20 cellular contexts compared by ENCODE assay signal in the genomic region with DNA sequence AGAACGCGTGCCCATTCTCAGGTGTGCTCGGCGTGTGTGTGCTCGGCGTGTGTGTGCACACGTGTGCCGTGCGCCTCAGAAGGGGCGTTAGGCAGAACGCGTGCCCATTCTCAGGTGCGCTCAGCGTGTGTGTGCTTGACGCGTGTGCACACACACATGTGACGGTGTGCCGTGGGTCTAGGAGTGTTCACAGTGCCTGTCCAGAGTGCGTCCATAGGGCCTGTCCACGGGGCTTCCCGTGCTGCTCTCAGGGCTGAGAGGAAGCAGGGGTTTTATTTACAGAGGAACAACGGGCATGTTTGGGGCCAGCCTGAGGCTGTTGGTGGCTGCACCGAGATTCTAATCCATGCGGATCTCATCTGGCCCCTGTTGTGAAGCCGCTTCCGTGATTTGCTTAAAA. TPM values are rescaled to one million over a fixed set of nuclear protein-coding genes. Genes with fewer than 3 reads are reported as not detected.
A peak's percentile ranks its signal among the peaks of the same experiment; 100 is the strongest.
DNase-seq lines count a peak whose midpoint lies in the region; ATAC-seq, FAIRE-seq and TF ChIP-seq lines count a peak whose summit lies in the region.
"Had no signal": no experiment of that assay in that cellular context is flagged by ENCODE, and none has a peak within 500 bp of the region (broad histone marks: within the 10 kb centered on the region; RNA-seq: fewer than 3 reads in every experiment).

No MANE protein-coding gene starts in this region.

- H4K91ac ChIP-seq in neuronal stem cell (ENCODE audit: low read depth, low read length, poor library complexity): no peak overlapping the region

- H3K4ac ChIP-seq in neuronal stem cell (ENCODE audit: low read length): no peak overlapping the region

- CTCF ChIA-PET in activated CD8-positive, alpha-beta T cell treated with anti-CD3 and anti-CD28 coated beads for 36 hours (lab: Charles Lee): no interaction called here

- no peak overlapping the region for H2BK5ac ChIP-seq in neuronal stem cell (ENCODE audit: low read length)

- no peak overlapping the region for H2BK12ac ChIP-seq in neuronal stem cell (ENCODE audit: low read length)

- H3K27me3 ChIP-seq in heart left ventricle (no peaks in the 10 kb centered on the region), bronchial epithelial cell (ENCODE audit: control insufficient read depth, insufficient read depth, low read length) (no peaks in the 10 kb centered on the region), neuronal stem cell (ENCODE audit: control insufficient read depth in 3 of 3, insufficient read depth in 3 of 3, low read depth in 1 of 3, low read length in 3 of 3) (no peaks in the 10 kb centered on the region)
- H3K27me3 ChIP-seq: MG63 had no signal

- H2AFZ ChIP-seq in neuronal stem cell (ENCODE audit: low read length): no peak overlapping the region
- H2AFZ ChIP-seq: GM23338 had no signal

- H3K4me3 ChIP-seq in heart left ventricle: no peak overlapping the region
- H3K4me3 ChIP-seq in bronchial epithelial cell (ENCODE audit: low read depth, low read length): no peak overlapping the region
- H3K4me3 ChIP-seq in neuronal stem cell (ENCODE audit: low read length in 2 of 2): peak overlapping the region in 1 of 2 donors; percentile 62
- H3K4me3 ChIP-seq: A549, GM23338, MG63 had no signal

- FAIRE-seq in bronchial epithelial cell (lab: Jason Lieb, UNC): peak; percentile 62
- FAIRE-seq: A549, HepG2, RCC 7860 had no signal

- no peak overlapping the region for H4K8ac ChIP-seq in neuronal stem cell (ENCODE audit: low read depth, low read length)

- H3K9me3 ChIP-seq in heart left ventricle: no peaks in the 10 kb centered on the region
- H3K9me3 ChIP-seq in neuronal stem cell (replicated peaks in 1 of 2; ENCODE audit: control insufficient read depth in 2 of 2, insufficient read depth in 1 of 2, low read depth in 1 of 2, low read length in 2 of 2): no peaks in the 10 kb centered on the region
- H3K9me3 ChIP-seq: A549, MG63 had no signal

- no peak overlapping the region for H3K27ac Mint-ChIP-seq in activated CD8-positive, alpha-beta T cell treated with anti-CD3 and anti-CD28 coated beads for 36 hours
- H3K27ac Mint-ChIP-seq: CD4-positive, CD25-positive, alpha-beta regulatory T cell; HFFc6 had no signal

- H3K4me1 ChIP-seq in heart left ventricle: peaks cover 0 to 22% (median 9%) of the 10 kb centered on the region in 12 donors
- peaks cover 0 to 3% of the 10 kb centered on the region in 2 donors for H3K4me1 ChIP-seq in neuronal stem cell (ENCODE audit: control insufficient read depth in 2 of 2, insufficient read depth in 1 of 2, low read depth in 1 of 2, low read length in 2 of 2)
- H3K4me1 ChIP-seq: A549 had no signal

- no peak overlapping the region for H3K27ac ChIP-seq in heart left ventricle
- no peak overlapping the region for H3K27ac ChIP-seq in neuronal stem cell (replicated peaks; ENCODE audit: low read length)
- H3K27ac ChIP-seq: A549 had no signal

- H3K4me1 Mint-ChIP-seq in activated CD8-positive, alpha-beta T cell treated with anti-CD3 and anti-CD28 coated beads for 36 hours (ENCODE audit: low read depth): peaks cover 9% of the 10 kb centered on the region

- peak; percentile 65 for DNase-seq in cardiac septum (ENCODE audit: low spot score)
- no peak for DNase-seq in heart left ventricle
- DNase-seq in bronchial epithelial cell (ENCODE audit: low read depth): no peak
- DNase-seq in neuronal stem cell (ENCODE audit: low spot score): no peak
- DNase-seq in activated CD8-positive, alpha-beta T cell treated with anti-CD3 and anti-CD28 coated beads for 36 hours: no peak
- no peak for DNase-seq in GM13976 (ENCODE audit: low spot score)
- DNase-seq: CD4-positive, CD25-positive, alpha-beta regulatory T cell; DMS53; HFFc6; MG63; NCI-H1092 treated with DMSO at 0.1 percent for 48 hours; NCI-H1694 treated with DMSO at 0.1 percent for 48 hours; NCI-H2171 treated with DMSO at 0.1 percent for 48 hours; NCI-H510A treated with DMSO at 0.1 percent for 48 hours; SIG-M5 had no signal

- H3K27me3 Mint-ChIP-seq in activated CD8-positive, alpha-beta T cell treated with anti-CD3 and anti-CD28 coated beads for 36 hours: no peaks in the 10 kb centered on the region
- H3K27me3 Mint-ChIP-seq: CD4-positive, CD25-positive, alpha-beta regulatory T cell had no signal

- no peak overlapping the region for H3K4me2 ChIP-seq in neuronal stem cell (ENCODE audit: insufficient read depth, low read length, poor library complexity, severe bottlenecking)
- H3K4me2 ChIP-seq: A549, GM23338 had no signal

- no peak for TF ChIP-seq POLR2A in heart left ventricle (IDR thresholded peaks at IDR 0.05)

- H2BK120ac ChIP-seq in neuronal stem cell (ENCODE audit: low read depth, low read length): no peak overlapping the region

- H3K4me3 Mint-ChIP-seq in activated CD8-positive, alpha-beta T cell treated with anti-CD3 and anti-CD28 coated beads for 36 hours: no peak overlapping the region
- H3K4me3 Mint-ChIP-seq: GM23338, HFFc6 had no signal

- no peak overlapping the region for H2BK15ac ChIP-seq in neuronal stem cell (ENCODE audit: low read length)

- in situ Hi-C loops in GM13976 (cut with MboI; ENCODE audit: low sequenced_read_pairs, unreplicated experiment): no loop called here

- ATAC-seq in heart left ventricle (no peak), GM21390 (IDR thresholded peaks at IDR 0.05; ENCODE audit: unreplicated experiment) (no peak)
- no peak for ATAC-seq in activated CD8-positive, alpha-beta T cell treated with anti-CD3 and anti-CD28 coated beads for 36 hours
- ATAC-seq: A549, GM23338, HepG2 had no signal

- H3K18ac ChIP-seq in neuronal stem cell (ENCODE audit: low read length): no peak overlapping the region

- peaks cover 3% of the 10 kb centered on the region for H3K79me1 ChIP-seq in neuronal stem cell (ENCODE audit: low read depth, low read length)

- H3K14ac ChIP-seq in neuronal stem cell (ENCODE audit: low read length): no peak overlapping the region

- H3K36me3 ChIP-seq in heart left ventricle (peaks cover 0 to 53% (median 27%) of the 10 kb centered on the region in 9 donors), bronchial epithelial cell (ENCODE audit: control insufficient read depth, insufficient read depth, low read length) (peaks cover 30% of the 10 kb centered on the region), neuronal stem cell (replicated peaks in 1 of 2; ENCODE audit: control insufficient read depth in 2 of 2, insufficient read depth in 2 of 2, low read length in 2 of 2) (peaks cover 15 to 59% of the 10 kb centered on the region in 2 donors)

- peak overlapping the region; percentile 86 for H3K9ac ChIP-seq in neuronal stem cell (ENCODE audit: low read depth, low read length, poor library complexity)

- WGBS in heart left ventricle, 4 donors: 94 to 96% (median 95%) methylated on average over 16 to 26 of the region's 26 CpGs
- no CpG with 5 or more reads among the region's 26 CpGs for WGBS in neuronal stem cell (ENCODE audit: extremely low coverage in 2 of 2, insufficient read length in 2 of 2, insufficient replicate concordance in 1 of 2), 2 donors

- TF ChIP-seq CTCF in heart left ventricle (IDR thresholded peaks at IDR 0.05) (no peak), bronchial epithelial cell (IDR thresholded peaks at IDR 0.05; ENCODE audit: insufficient read depth, low read length, severe bottlenecking) (no peak), GM13976 (IDR thresholded peaks at IDR 0.05; ENCODE audit: borderline replicate concordance, control extremely low read depth, extremely low read depth, insufficient read depth, missing control alignments) (no peak)
- TF ChIP-seq CTCF in activated CD8-positive, alpha-beta T cell treated with anti-CD3 and anti-CD28 coated beads for 36 hours (IDR thresholded peaks at IDR 0.05): no peak

- POLR2A ChIA-PET in activated CD8-positive, alpha-beta T cell treated with anti-CD3 and anti-CD28 coated beads for 36 hours (lab: Charles Lee): no interaction called here

- peaks cover 16% of the 10 kb centered on the region for H3K36me3 Mint-ChIP-seq in activated CD8-positive, alpha-beta T cell treated with anti-CD3 and anti-CD28 coated beads for 36 hours (ENCODE audit: low read depth)

- intact Hi-C loops in cardiac septum (cut with DNase I) (no loop called here), heart left ventricle (cut with DNase I) (no loop called here)
- intact Hi-C loops in activated CD8-positive, alpha-beta T cell treated with anti-CD3 and anti-CD28 coated beads for 36 hours (cut with micrococcal nuclease): no loop called here

- peak overlapping the region; percentile 91 for H3K23ac ChIP-seq in neuronal stem cell (ENCODE audit: low read depth, low read length, poor library complexity)

- H2AK5ac ChIP-seq in neuronal stem cell (ENCODE audit: low read depth, low read length): no peak overlapping the region

- H3K9me3 Mint-ChIP-seq in activated CD8-positive, alpha-beta T cell treated with anti-CD3 and anti-CD28 coated beads for 36 hours: no peaks in the 10 kb centered on the region
- H3K9me3 Mint-ChIP-seq: CD4-positive, CD25-positive, alpha-beta regulatory T cell; GM23338; HFFc6 had no signal

RNA-seq across cellular contexts. Expression of a gene that starts 14.2 kb away (rescaled TPM):
- total RNA-seq in cardiac septum (0.73 TPM), heart left ventricle (under 1 TPM in 7 of 9 donors, not detected in 2; 0.12 to 0.69 (median 0.29) TPM), bronchial epithelial cell (0.51 and 0.53 TPM in 2 replicates)
- polyA plus RNA-seq in heart left ventricle: under 1 TPM; 0.11 to 0.12 TPM
- polyA plus RNA-seq in neuronal stem cell (2013, experiment 1 of 2): 0.26 TPM
- polyA plus RNA-seq in neuronal stem cell (2013, experiment 2 of 2): 0.28 TPM
- total RNA-seq in activated CD8-positive, alpha-beta T cell treated with anti-CD3 and anti-CD28 coated beads for 36 hours: 10 to 100 TPM; 26.3 to 27.9 TPM

RNA-seq across cellular contexts. Expression of a gene that starts 35.9 kb away (rescaled TPM):
- total RNA-seq in cardiac septum (39.6 TPM), heart left ventricle (10 to 100 TPM; 31.2 to 50.2 (median 38.6) TPM), bronchial epithelial cell (189 and 195 TPM in 2 replicates)
- polyA plus RNA-seq in heart left ventricle: 10 to 100 TPM; 46.2 to 89.1 TPM
- 55.8 TPM for polyA plus RNA-seq in neuronal stem cell (2013, experiment 1 of 2)
- polyA plus RNA-seq in neuronal stem cell (2013, experiment 2 of 2): 53.8 TPM
- total RNA-seq in activated CD8-positive, alpha-beta T cell treated with anti-CD3 and anti-CD28 coated beads for 36 hours: 10 to 100 TPM; 87.1 to 92.4 TPM

Comparison
In these comparisons a context has a peak if more than half of its experiments do, and no peak if none do; other contexts are left out.
1. RNA of a gene that starts 14.2 kb away (total RNA-seq): 26.3 to 27.9 TPM in activated CD8-positive, alpha-beta T cell treated with anti-CD3 and anti-CD28 coated beads for 36 hours; 0.73 TPM in cardiac septum (single experiment), 0.51 to 0.53 TPM in bronchial epithelial cell and 0.12 to 0.69 TPM in heart left ventricle; every median in the first group is over 10 times any median in the second.